Comparison of ENCODE assay signal across 8 cellular contexts in genomic region chr18:54717673-54718435, GRCh38.
DNase-seq lines count a peak whose midpoint lies in the region; ATAC-seq, FAIRE-seq and TF ChIP-seq lines count a peak whose summit lies in the region.

No MANE protein-coding gene starts in this region.

- H2BK12ac ChIP-seq in mesenchymal stem cell (ENCODE audit: low read length in 2 of 2) = peak overlapping the region in 1 of 2 experiments; percentile 59

- no peak overlapping the region for H3K4ac ChIP-seq in mesenchymal stem cell (ENCODE audit: low read depth in 1 of 2, low read length in 2 of 2)

- no TSS peak for BruUV-seq in OCI-LY7 (replicated peaks; lab: Mats Ljungman, UMichigan)

- peak; percentile 61 for DNase-seq in NK-92 treated with Interleukin-12 subunit alpha and Interleukin-12 subunit beta, amount 100 ng/mL, for 24 hours (lab: John Stamatoyannopoulos, UW)
- DNase-seq in NK-92 (lab: John Stamatoyannopoulos, UW; ENCODE audit: unreplicated experiment) (no peak), OCI-LY7 (ENCODE audit: low spot score) (peak; percentile 24), mesenchymal stem cell (peak; percentile 63), OCI-M2 (lab: John Stamatoyannopoulos, UW; ENCODE audit: unreplicated experiment) (no peak), HTR-8/SVneo (ENCODE audit: insufficient read length, low spot score) (no peak)

- no peak overlapping the region for H4K8ac ChIP-seq in mesenchymal stem cell (ENCODE audit: low read length)

- H3K4me3 ChIP-seq in OCI-LY7 (ENCODE audit: low read depth, low read length, poor library complexity, severe bottlenecking) = no peak overlapping the region
- H3K4me3 ChIP-seq in mesenchymal stem cell (ENCODE audit: insufficient read depth in 1 of 2, low read depth in 1 of 2, low read length in 2 of 2) = peak overlapping the region in 1 of 2 experiments; percentile 30

- H2BK120ac ChIP-seq in mesenchymal stem cell (ENCODE audit: low read depth, low read length) = no peak overlapping the region

- peak overlapping the region; percentile 28 for H3K4me3 Mint-ChIP-seq in activated naive CD8-positive, alpha-beta T cell

- no peaks in the 10 kb centered on the region for H3K36me3 ChIP-seq in OCI-LY7 (ENCODE audit: insufficient read depth, low read length)
- H3K36me3 ChIP-seq in mesenchymal stem cell (ENCODE audit: control insufficient read depth in 1 of 2, insufficient read depth in 2 of 2, low read depth in 1 of 2, low read length in 2 of 2) = no peaks in the 10 kb centered on the region

- TF ChIP-seq CTCF in OCI-LY7 (conservative IDR thresholded peaks at IDR 0.05; ENCODE audit: low read length) = no peak

- H2BK5ac ChIP-seq in mesenchymal stem cell (ENCODE audit: low read depth, low read length, poor library complexity, severe bottlenecking) = no peak overlapping the region

- POLR2A ChIA-PET in OCI-LY7 (lab: Charles Lee) = interaction anchor here (0.7 kb wide), 1 partner anchor 1995 kb away, joined by 3 read pairs; no protein-coding TSS in a partner anchor

- intact Hi-C loops in OCI-LY7 (cut with micrococcal nuclease; ENCODE audit: unreplicated experiment) = no loop called here

- H3K9me3 ChIP-seq in OCI-LY7 (ENCODE audit: low read length) (no peaks in the 10 kb centered on the region), mesenchymal stem cell (ENCODE audit: control insufficient read depth, low read length) (no peaks in the 10 kb centered on the region)

- no peak overlapping the region for H3K9ac ChIP-seq in mesenchymal stem cell (ENCODE audit: low read length)

- no peak overlapping the region for H2AFZ ChIP-seq in OCI-LY7 (ENCODE audit: low read length)
- H2AFZ ChIP-seq in mesenchymal stem cell (ENCODE audit: low read depth, low read length) = no peak overlapping the region

- no peaks in the 10 kb centered on the region for H3K36me3 Mint-ChIP-seq in activated naive CD8-positive, alpha-beta T cell

- no peaks in the 10 kb centered on the region for H3K79me1 ChIP-seq in mesenchymal stem cell (replicated peaks; ENCODE audit: low read length, poor library complexity, severe bottlenecking)

- H3K4me2 ChIP-seq in OCI-LY7 (ENCODE audit: low read length) (peak overlapping the region; percentile 48), mesenchymal stem cell (ENCODE audit: low read length, poor library complexity, severe bottlenecking) (no peak overlapping the region)

- no peaks in the 10 kb centered on the region for H3K27me3 ChIP-seq in mesenchymal stem cell (ENCODE audit: control insufficient read depth in 1 of 2, insufficient read depth in 1 of 2, low read length in 2 of 2)

- no peak overlapping the region for H3K23ac ChIP-seq in mesenchymal stem cell (ENCODE audit: low read length in 2 of 2)

- no peaks in the 10 kb centered on the region for H3K9me3 Mint-ChIP-seq in activated naive CD8-positive, alpha-beta T cell (ENCODE audit: low read depth)

- peaks cover 15% of the 10 kb centered on the region for H3K4me1 Mint-ChIP-seq in activated naive CD8-positive, alpha-beta T cell (ENCODE audit: low read depth)

- no peaks in the 10 kb centered on the region for H4K20me1 ChIP-seq in OCI-LY7 (ENCODE audit: insufficient read depth, low read length)

- WGBS in mesenchymal stem cell = 31% methylated on average over 13 of the region's 15 CpGs

- no peak overlapping the region for H3K27ac Mint-ChIP-seq in activated naive CD8-positive, alpha-beta T cell

- no peak overlapping the region for H3K18ac ChIP-seq in mesenchymal stem cell (ENCODE audit: low read depth in 1 of 2, low read length in 2 of 2)

- peak; percentile 76 for ATAC-seq in HG02885 (IDR thresholded peaks at IDR 0.05; ENCODE audit: poor library complexity, unreplicated experiment)

- no peak overlapping the region for H2AK5ac ChIP-seq in mesenchymal stem cell (ENCODE audit: low read length, severe bottlenecking)

- H4K91ac ChIP-seq in mesenchymal stem cell (ENCODE audit: low read length) = no peak overlapping the region

- no peak overlapping the region for H3K14ac ChIP-seq in mesenchymal stem cell (ENCODE audit: low read length in 2 of 2)

- no peak overlapping the region for H3K27ac ChIP-seq in OCI-LY7 (ENCODE audit: low read depth, low read length, poor library complexity, severe bottlenecking)
- H3K27ac ChIP-seq in mesenchymal stem cell (ENCODE audit: low read length, poor library complexity, severe bottlenecking) = no peak overlapping the region

- CTCF ChIA-PET in OCI-LY7 (lab: Charles Lee; ENCODE audit: unreplicated experiment) = no interaction called here

- H3K4me1 ChIP-seq in OCI-LY7 (ENCODE audit: insufficient read depth, low read length, poor library complexity, severe bottlenecking) (peaks cover 3% of the 10 kb centered on the region), mesenchymal stem cell (ENCODE audit: control insufficient read depth, insufficient read depth, low read depth, low read length) (peaks cover 2% of the 10 kb centered on the region)

- H3K79me2 ChIP-seq in OCI-LY7 (ENCODE audit: insufficient read depth, low read depth, low read length) = no peaks in the 10 kb centered on the region

- no peak overlapping the region for H2BK15ac ChIP-seq in mesenchymal stem cell (ENCODE audit: low read depth, poor library complexity, severe bottlenecking)

- no peaks in the 10 kb centered on the region for H3K27me3 Mint-ChIP-seq in activated naive CD8-positive, alpha-beta T cell

- no peak for FAIRE-seq in HTR-8/SVneo (lab: Jason Lieb, UNC)

- no peaks in the 10 kb centered on the region for H3K9me2 ChIP-seq in OCI-LY7 (ENCODE audit: insufficient read depth, low read length)

Comparison
In these comparisons a context has a peak if more than half of its experiments do, and no peak if none do; other contexts are left out.
1. DNase-seq: peak in NK-92 treated with Interleukin-12 subunit alpha and Interleukin-12 subunit beta, amount 100 ng/mL, for 24 hours (single experiment), OCI-LY7 (single experiment) and mesenchymal stem cell (single experiment); none in NK-92 (single experiment), OCI-M2 (single experiment) and HTR-8/SVneo (single experiment).